In the genomic region with DNA sequence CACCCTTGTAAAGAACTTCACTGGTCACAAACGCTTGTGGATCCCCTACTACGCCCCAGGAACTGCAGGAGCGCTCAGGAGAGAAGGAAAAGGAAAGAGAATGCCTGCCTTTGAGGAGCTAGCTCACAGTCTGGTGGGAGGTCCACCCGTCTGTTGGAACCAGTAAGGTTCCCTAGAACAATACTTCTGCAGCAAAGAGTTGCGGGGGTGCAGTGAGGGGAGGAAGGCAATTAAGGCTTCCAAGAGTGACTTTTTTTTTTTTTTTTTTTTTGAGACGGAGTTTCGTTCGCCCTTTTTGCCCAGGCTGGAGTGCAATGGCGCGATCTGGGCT, we compare ENCODE assay signal across 8 cellular contexts. TPM values are rescaled to one million over a fixed set of nuclear protein-coding genes. Genes with fewer than 3 reads are reported as not detected.
DNase-seq lines count a peak whose midpoint lies in the region; ATAC-seq and TF ChIP-seq lines count a peak whose summit lies in the region.

No MANE protein-coding gene starts in this region.

- H3K9ac ChIP-seq in SK-N-MC (ENCODE audit: insufficient read length): peak overlapping the region; percentile 78

- H3K9me3 ChIP-seq in HEK293 (ENCODE audit: control insufficient read depth, insufficient read depth, low read depth, low read length): no peaks in the 10 kb centered on the region
- no peaks in the 10 kb centered on the region for H3K9me3 ChIP-seq in SK-N-MC (ENCODE audit: low read depth, low read length)

- peak overlapping the region; percentile 93 for H3K4me3 Mint-ChIP-seq in progenitor cell of endocrine pancreas (ENCODE audit: low read depth)

- H3K4me1 Mint-ChIP-seq in progenitor cell of endocrine pancreas (ENCODE audit: low read depth): peaks cover 14% of the 10 kb centered on the region

- ATAC-seq in GM18858 (IDR thresholded peaks at IDR 0.05; ENCODE audit: unreplicated experiment): peak; percentile 17

- peaks cover 8% of the 10 kb centered on the region for H3K36me3 Mint-ChIP-seq in progenitor cell of endocrine pancreas (ENCODE audit: insufficient read depth)

- DNase-seq in SK-N-MC (ENCODE audit: low read depth, low spot score): no peak
- no peak for DNase-seq in fibroblast of villous mesenchyme (ENCODE audit: low read depth)
- DNase-seq in progenitor cell of endocrine pancreas (ENCODE audit: low spot score, unreplicated experiment): no peak
- no peak for DNase-seq in activated effector memory CD4-positive, alpha-beta T cell treated with Interleukin-2 at 50 U/mL for 16 hours
- no peak for DNase-seq in RPMI8226
- no peak for DNase-seq in germinal center (ENCODE audit: low spot score)

- peaks cover 0 to 4% of the 10 kb centered on the region in 2 experiments; a peak in 2 of 3 replicates for H3K36me3 ChIP-seq in HEK293 (ENCODE audit: control insufficient read depth in 2 of 2, insufficient read depth in 1 of 2, low read length in 2 of 2)
- no peaks in the 10 kb centered on the region for H3K36me3 ChIP-seq in SK-N-MC (ENCODE audit: insufficient read depth, low read length)

- H3K27me3 Mint-ChIP-seq in progenitor cell of endocrine pancreas: no peaks in the 10 kb centered on the region

- POLR2A ChIA-PET in HEK293 (lab: Yijun Ruan, JAX): interaction anchor here (0.7 to 1.4 kb wide), 9 partner anchors 8 to 952 kb away, joined by 3 to 9 read pairs (median 4); a partner anchor contains a TSS

- H3K4me3 ChIP-seq in HEK293 (ENCODE audit: low read depth, low read length) (peak overlapping the region; percentile 88), SK-N-MC (peak overlapping the region; percentile 78), fibroblast of villous mesenchyme (ENCODE audit: low read depth, low read length) (peak overlapping the region; percentile 68)

- H3K27ac Mint-ChIP-seq in progenitor cell of endocrine pancreas: peak overlapping the region; percentile 99

- H3K27ac ChIP-seq in HEK293 (ENCODE audit: extremely low read depth, low read depth, low read length): peak overlapping the region; percentile 68; the same call in 1 of the 2 replicates
- no peak overlapping the region for H3K27ac ChIP-seq in SK-N-MC

- TF ChIP-seq CTCF in HEK293 (tag by site-specific recombination; IDR thresholded peaks at IDR 0.05) (no peak), fibroblast of villous mesenchyme (IDR thresholded peaks at IDR 0.05; ENCODE audit: insufficient read depth, low read depth, low read length) (no peak), progenitor cell of endocrine pancreas (IDR thresholded peaks at IDR 0.05; ENCODE audit: unreplicated experiment) (no peak)

- no peaks in the 10 kb centered on the region for H3K4me1 ChIP-seq in HEK293 (ENCODE audit: control insufficient read depth, insufficient read depth, low read length)

- H3K9me3 Mint-ChIP-seq in progenitor cell of endocrine pancreas (ENCODE audit: low read depth): no peaks in the 10 kb centered on the region

- CTCF ChIA-PET in HEK293 (lab: Yijun Ruan, JAX): no interaction called here

TF ChIP-seq in HEK293, 187 proteins besides CTCF, POLR2A, EP300 and RAD21:
- TF ChIP-seq ZNF341 (tag by site-specific recombination; IDR thresholded peaks at IDR 0.05; ENCODE audit: low read depth) (peak; percentile 14; the same call in 1 of the 2 replicates), GLIS2 (tag by site-specific recombination; IDR thresholded peaks at IDR 0.05) (0 out of 2 replicates have a peak, but pooled peaks have one; percentile 6), OSR2 (tag by site-specific recombination; IDR thresholded peaks at IDR 0.05) (no peak), EGR2 (tag by site-specific recombination; IDR thresholded peaks at IDR 0.05; ENCODE audit: low read depth) (0 out of 2 replicates have a peak, but pooled peaks have one; percentile 12), GLI4 (tag by site-specific recombination; IDR thresholded peaks at IDR 0.05) (no peak)
- TF ChIP-seq, protein P1, sequence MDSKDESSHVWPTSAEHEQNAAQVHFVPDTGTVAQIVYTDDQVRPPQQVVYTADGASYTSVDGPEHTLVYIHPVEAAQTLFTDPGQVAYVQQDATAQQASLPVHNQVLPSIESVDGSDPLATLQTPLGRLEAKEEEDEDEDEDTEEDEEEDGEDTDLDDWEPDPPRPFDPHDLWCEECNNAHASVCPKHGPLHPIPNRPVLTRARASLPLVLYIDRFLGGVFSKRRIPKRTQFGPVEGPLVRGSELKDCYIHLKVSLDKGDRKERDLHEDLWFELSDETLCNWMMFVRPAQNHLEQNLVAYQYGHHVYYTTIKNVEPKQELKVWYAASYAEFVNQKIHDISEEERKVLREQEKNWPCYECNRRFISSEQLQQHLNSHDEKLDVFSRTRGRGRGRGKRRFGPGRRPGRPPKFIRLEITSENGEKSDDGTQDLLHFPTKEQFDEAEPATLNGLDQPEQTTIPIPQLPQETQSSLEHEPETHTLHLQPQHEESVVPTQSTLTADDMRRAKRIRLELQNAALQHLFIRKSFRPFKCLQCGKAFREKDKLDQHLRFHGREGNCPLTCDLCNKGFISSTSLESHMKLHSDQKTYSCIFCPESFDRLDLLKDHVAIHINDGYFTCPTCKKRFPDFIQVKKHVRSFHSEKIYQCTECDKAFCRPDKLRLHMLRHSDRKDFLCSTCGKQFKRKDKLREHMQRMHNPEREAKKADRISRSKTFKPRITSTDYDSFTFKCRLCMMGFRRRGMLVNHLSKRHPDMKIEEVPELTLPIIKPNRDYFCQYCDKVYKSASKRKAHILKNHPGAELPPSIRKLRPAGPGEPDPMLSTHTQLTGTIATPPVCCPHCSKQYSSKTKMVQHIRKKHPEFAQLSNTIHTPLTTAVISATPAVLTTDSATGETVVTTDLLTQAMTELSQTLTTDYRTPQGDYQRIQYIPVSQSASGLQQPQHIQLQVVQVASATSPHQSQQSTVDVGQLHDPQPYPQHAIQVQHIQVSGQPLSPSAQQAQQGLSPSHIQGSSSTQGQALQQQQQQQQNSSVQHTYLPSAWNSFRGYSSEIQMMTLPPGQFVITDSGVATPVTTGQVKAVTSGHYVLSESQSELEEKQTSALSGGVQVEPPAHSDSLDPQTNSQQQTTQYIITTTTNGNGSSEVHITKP (tag by site-specific recombination; IDR thresholded peaks at IDR 0.05): peak; percentile 69

RNA-seq across cellular contexts. Expression of a gene that starts 0.3 kb away (rescaled TPM):
- total RNA-seq in fibroblast of villous mesenchyme (9.1 and 11.0 TPM in 2 replicates), progenitor cell of endocrine pancreas (110 and 111 TPM in 2 replicates)

RNA-seq across cellular contexts. Expression of a gene that starts 6.6 kb away (rescaled TPM):
- total RNA-seq in fibroblast of villous mesenchyme (39.9 and 51.4 TPM in 2 replicates), progenitor cell of endocrine pancreas (59.0 and 61.3 TPM in 2 replicates)
